8 cellular contexts compared by ENCODE assay signal in genomic region chr17:77233635-77234334, GRCh38.
DNase-seq lines count a peak whose midpoint lies in the region; ATAC-seq lines count a peak whose summit lies in the region.

No MANE protein-coding gene starts in this region.

- DNase-seq in Caki2 (ENCODE audit: low read depth) (peak; percentile 89), memory B cell (ENCODE audit: low spot score in 2 of 2) (no peak), SKM-1 treated with dmso at 0.1 percent for 144 hours (lab: John Stamatoyannopoulos, UW; ENCODE audit: unreplicated experiment) (no peak), NCI-H446 (lab: John Stamatoyannopoulos, UW) (no peak)
- peak; percentile 68 to 78 for DNase-seq in activated T-cell treated with anti-CD3 and anti-CD28 coated beads, Interleukin-2, amount 50 U/mL, for 72 hours
- DNase-seq in effector CD8-positive, alpha-beta T cell (lab: John Stamatoyannopoulos, UW): no peak

- peak; percentile 54 for ATAC-seq in HG02678 (IDR thresholded peaks at IDR 0.05; ENCODE audit: unreplicated experiment)
- ATAC-seq in activated T-cell treated with anti-CD3 and anti-CD28 coated beads, Interleukin-2, amount 50 U/mL, for 72 hours (replicated peaks in 1 of 2): peak; percentile 84 to 93
- peak; percentile 51 for ATAC-seq in memory B cell (ENCODE audit: low read depth)
- ATAC-seq in GM21528 (IDR thresholded peaks at IDR 0.05; ENCODE audit: low FRiP score, unreplicated experiment): no peak

- H3K27me3 Mint-ChIP-seq in activated T-cell treated with anti-CD3 and anti-CD28 coated beads, Interleukin-2, amount 50 U/mL, for 72 hours (ENCODE audit: low read depth): no peaks in the 10 kb centered on the region
- peaks cover 3% of the 10 kb centered on the region for H3K27me3 Mint-ChIP-seq in memory B cell

- peak overlapping the region in 1 of 2 donors; percentile 70 for H3K4me3 Mint-ChIP-seq in activated T-cell treated with anti-CD3 and anti-CD28 coated beads, Interleukin-2, amount 50 U/mL, for 72 hours
- H3K4me3 Mint-ChIP-seq in memory B cell: peak overlapping the region; percentile 15

- peaks cover 38% of the 10 kb centered on the region for H3K4me1 Mint-ChIP-seq in activated T-cell treated with anti-CD3 and anti-CD28 coated beads, Interleukin-2, amount 50 U/mL, for 72 hours (ENCODE audit: low read depth)
- H3K4me1 Mint-ChIP-seq in memory B cell: peaks cover 15% of the 10 kb centered on the region

- peak overlapping the region; percentile 91 for H3K27ac Mint-ChIP-seq in activated T-cell treated with anti-CD3 and anti-CD28 coated beads, Interleukin-2, amount 50 U/mL, for 72 hours
- H3K27ac Mint-ChIP-seq in memory B cell: no peak overlapping the region

- H3K9me3 Mint-ChIP-seq in activated T-cell treated with anti-CD3 and anti-CD28 coated beads, Interleukin-2, amount 50 U/mL, for 72 hours: peaks cover 8 to 9% of the 10 kb centered on the region in 2 donors
- peaks cover 7% of the 10 kb centered on the region for H3K9me3 Mint-ChIP-seq in memory B cell

- in situ Hi-C loops in Caki2 (cut with HindIII; ENCODE audit: low pct_unique_long_range_greater_than_20kb, low sequenced_read_pairs): no loop called here

- peaks cover 6 to 13% of the 10 kb centered on the region in 2 donors for H3K36me3 Mint-ChIP-seq in activated T-cell treated with anti-CD3 and anti-CD28 coated beads, Interleukin-2, amount 50 U/mL, for 72 hours (ENCODE audit: insufficient read depth in 2 of 2)
- peaks cover 3% of the 10 kb centered on the region for H3K36me3 Mint-ChIP-seq in memory B cell

Comparison
In these comparisons a context has a peak if more than half of its experiments do, and no peak if none do; other contexts are left out.
1. DNase-seq: peak in Caki2 (single experiment) and activated T-cell treated with anti-CD3 and anti-CD28 coated beads, Interleukin-2, amount 50 U/mL, for 72 hours (2 of 2); none in memory B cell (0 of 2), SKM-1 treated with dmso at 0.1 percent for 144 hours (single experiment), NCI-H446 (0 of 2) and effector CD8-positive, alpha-beta T cell (single experiment).